In genomic region chr9:124503713-124504529, GRCh38 we compare ENCODE assay signal across 10 cellular contexts.
A peak's percentile ranks its signal among the peaks of the same experiment; 100 is the strongest.
DNase-seq lines count a peak whose midpoint lies in the region; ATAC-seq, FAIRE-seq and TF ChIP-seq lines count a peak whose summit lies in the region.
"Had no signal": no experiment of that assay in that cellular context is flagged by ENCODE, and none has a peak within 500 bp of the region (broad histone marks: within the 10 kb centered on the region; RNA-seq: fewer than 3 reads in every experiment).

No MANE protein-coding gene starts in this region.

- H3K36me3 ChIP-seq in HUES6 (ENCODE audit: control insufficient read depth, insufficient read depth, low read length) (no peaks in the 10 kb centered on the region), parathyroid adenoma (ENCODE audit: control insufficient read depth, insufficient read depth, low read length) (no peaks in the 10 kb centered on the region)

- H3K4me3 Mint-ChIP-seq in effector memory CD8-positive, alpha-beta T cell: peak overlapping the region; percentile 69 to 70

- H2AFZ ChIP-seq in parathyroid adenoma: peak overlapping the region; percentile 42

- peaks cover 55 to 78% of the 10 kb centered on the region in 2 donors for H3K27me3 Mint-ChIP-seq in effector memory CD8-positive, alpha-beta T cell

- H3K4me1 ChIP-seq in HUES6 (ENCODE audit: control insufficient read depth, insufficient read depth, low read length) (peaks cover 13% of the 10 kb centered on the region; the same call in 1 of the 2 replicates), parathyroid adenoma (no peaks in the 10 kb centered on the region)

- peak overlapping the region; percentile 37 for H3K4me2 ChIP-seq in parathyroid adenoma (ENCODE audit: low read length)

- H3K9me3 Mint-ChIP-seq in effector memory CD8-positive, alpha-beta T cell: no peaks in the 10 kb centered on the region

- H3K27me3 ChIP-seq in HUES6 (ENCODE audit: control insufficient read depth, insufficient read depth, low read length) (peaks cover 76% of the 10 kb centered on the region), parathyroid adenoma (ENCODE audit: control insufficient read depth, insufficient read depth, low read length) (peaks cover 8% of the 10 kb centered on the region)

- DNase-seq in DMS 273 (lab: John Stamatoyannopoulos, UW; ENCODE audit: unreplicated experiment) (peak; percentile 40), DMS 273 treated with DMSO at 0.1 percent for 48 hours (lab: John Stamatoyannopoulos, UW) (no peak), RCC 7860 (ENCODE audit: low spot score) (no peak), NCI-H2081 treated with DMSO at 0.1 percent for 48 hours (lab: John Stamatoyannopoulos, UW) (no peak)
- DNase-seq in effector memory CD8-positive, alpha-beta T cell: no peak
- DNase-seq: activated CD4-positive, alpha-beta T cell treated with anti-CD3 and anti-CD28 coated beads for 48 hours had no signal

- H3K9me3 ChIP-seq in HUES6 (ENCODE audit: control insufficient read depth, insufficient read depth, low read depth, low read length) (no peaks in the 10 kb centered on the region), parathyroid adenoma (ENCODE audit: control insufficient read depth, low read length) (no peaks in the 10 kb centered on the region)

- no peaks in the 10 kb centered on the region for H3K79me2 ChIP-seq in parathyroid adenoma

- H3K4me1 Mint-ChIP-seq in effector memory CD8-positive, alpha-beta T cell (ENCODE audit: low read depth in 2 of 2): peaks cover 7 to 11% of the 10 kb centered on the region in 2 donors

- H3K4me3 ChIP-seq in HUES6 (ENCODE audit: low read depth, low read length) (peak overlapping the region; percentile 48), parathyroid adenoma (ENCODE audit: low read depth, low read length) (peak overlapping the region; percentile 9)

- no peak overlapping the region for H3K27ac Mint-ChIP-seq in effector memory CD8-positive, alpha-beta T cell

- no peak for TF ChIP-seq CTCF in parathyroid adenoma (IDR thresholded peaks at IDR 0.05)

- H3K9ac ChIP-seq in HUES6 (ENCODE audit: low read length): peak overlapping the region; percentile 8
- H3K9ac ChIP-seq in parathyroid adenoma: no peak overlapping the region

- no peak for ATAC-seq in effector memory CD8-positive, alpha-beta T cell (replicated peaks)
- no peak for ATAC-seq in HG02938 (IDR thresholded peaks at IDR 0.05; ENCODE audit: unreplicated experiment)

- no peak overlapping the region for H3K27ac ChIP-seq in HUES6 (ENCODE audit: low read depth, low read length)
- no peak overlapping the region for H3K27ac ChIP-seq in parathyroid adenoma
- H3K27ac ChIP-seq: 22Rv1 had no signal

- FAIRE-seq in RCC 7860 (lab: Jason Lieb, UNC): no peak

- no peaks in the 10 kb centered on the region for H3K36me3 Mint-ChIP-seq in effector memory CD8-positive, alpha-beta T cell (ENCODE audit: insufficient read depth)
